In genomic region chr12:122888232-122888752, GRCh38 we compare ENCODE assay signal across 8 cellular contexts. TPM values are rescaled to one million over a fixed set of nuclear protein-coding genes. Genes with fewer than 3 reads are reported as not detected.
DNase-seq lines count a peak whose midpoint lies in the region; ATAC-seq, FAIRE-seq and TF ChIP-seq lines count a peak whose summit lies in the region.

No MANE protein-coding gene starts in this region.

- no peaks in the 10 kb centered on the region for H3K9me3 ChIP-seq in stomach

- H3K27me3 ChIP-seq in stomach: no peaks in the 10 kb centered on the region

- no peak for TF ChIP-seq CTCF in stomach (IDR thresholded peaks at IDR 0.05)

- H3K9me3 Mint-ChIP-seq in T-cell: no peaks in the 10 kb centered on the region

- no peaks in the 10 kb centered on the region for H3K27me3 Mint-ChIP-seq in T-cell

- FAIRE-seq in GM18507 (lab: Jason Lieb, UNC): peak; percentile 65

- H3K27ac ChIP-seq in caudate nucleus (ENCODE audit: low read depth, low read length) (peak overlapping the region; percentile 67), stomach (peak overlapping the region; percentile 74 to 99 (median 97))

- peak overlapping the region; percentile 95 to 98 for H3K27ac Mint-ChIP-seq in T-cell

- peak overlapping the region in 3 of 4 donors; percentile 17 to 25 (median 21) for H3K4me3 ChIP-seq in stomach

- CTCF ChIA-PET in T-cell (lab: Charles Lee): interaction anchor here in 1 of 2 donors (0.6 to 2.3 kb wide), 10 partner anchors 9 to 675 kb away, joined by 3 to 20 read pairs (median 5); no protein-coding TSS in a partner anchor

- no peaks in the 10 kb centered on the region for H3K36me3 ChIP-seq in stomach

- POLR2A ChIA-PET in T-cell (lab: Charles Lee): interaction anchor here (0.5 to 1.9 kb wide), 12 partner anchors 8 to 696 kb away, joined by 3 to 18 read pairs (median 3); partner anchors contain the start of genes OGFOD2 (in 1 of the 2) and TMED2 (in 1 of the 2)

- peak in 2 of 4 donors; percentile 22 to 56 for TF ChIP-seq POLR2A in stomach (IDR thresholded peaks at IDR 0.05)

- H3K4me3 Mint-ChIP-seq in T-cell: peak overlapping the region; percentile 66 to 87 (median 76)

- no peak for DNase-seq in GM18507 (ENCODE audit: extremely low spot score, insufficient read length, low read depth)
- peak; percentile 81 for DNase-seq in LoVo (ENCODE audit: low spot score)
- DNase-seq in T-cell: peak in 31 of 34 experiments; percentile 47 to 82 (median 64)
- DNase-seq in caudate nucleus (lab: John Stamatoyannopoulos, UW): peak in 1 of 61 donors; percentile 56
- DNase-seq in left kidney (ENCODE audit: low read depth, low spot score): peak; percentile 90
- DNase-seq in stomach: peak; percentile 86
- DNase-seq in NCI-H1930 (lab: John Stamatoyannopoulos, UW): no peak

- WGBS in stomach, 5 donors: 9 to 11% (median 9%) methylated on average over 12 of the region's 12 CpGs

- intact Hi-C loops in stomach (cut with DNase I; ENCODE audit: low total_unique reads): no loop called here

- H3K4me1 Mint-ChIP-seq in T-cell: peaks cover 84 to 91% (median 90%) of the 10 kb centered on the region in 3 donors

- ATAC-seq in T-cell (replicated peaks in 1 of 4): peak; percentile 72 to 93 (median 76)
- ATAC-seq in GM21381 (IDR thresholded peaks at IDR 0.05; ENCODE audit: unreplicated experiment): no peak

- peaks cover 11% of the 10 kb centered on the region for H3K36me3 Mint-ChIP-seq in T-cell

- peaks cover 86 to 97% (median 91%) of the 10 kb centered on the region in 4 donors for H3K4me1 ChIP-seq in stomach

- no peak for TF ChIP-seq EP300 in stomach (IDR thresholded peaks at IDR 0.05)

RNA-seq across cellular contexts. Expression of gene VPS37B, which starts 7.6 kb away (rescaled TPM):
- total RNA-seq in T-cell: 10 to 100 TPM; 25.9 to 85.8 (median 34.6) TPM
- 100 to 1,000 TPM in 1 of 5 donors, 10 to 100 TPM in 4; 13.4 to 105 (median 68.5) TPM for total RNA-seq in stomach
- 10 to 100 TPM; 31.3 to 44.0 (median 37.1) TPM for polyA plus RNA-seq in stomach

RNA-seq across cellular contexts. Expression of gene HIP1R, which starts 53.0 kb away (rescaled TPM):
- total RNA-seq in T-cell (100 to 1,000 TPM; 108 to 123 (median 116) TPM), stomach (100 to 1,000 TPM in 4 of 5 donors, 10 to 100 TPM in 1; 67.6 to 395 (median 160) TPM)
- 10 to 100 TPM; 52.1 to 69.6 (median 68.8) TPM for polyA plus RNA-seq in stomach

Comparison
In these comparisons a context has a peak if more than half of its experiments do, and no peak if none do; other contexts are left out.
1. DNase-seq: peak in LoVo (single experiment), T-cell (31 of 34), left kidney (single experiment) and stomach (single experiment); none in GM18507 (single experiment) and NCI-H1930 (0 of 2).